ENCODE assay signal across 31 cellular contexts in the genomic region with DNA sequence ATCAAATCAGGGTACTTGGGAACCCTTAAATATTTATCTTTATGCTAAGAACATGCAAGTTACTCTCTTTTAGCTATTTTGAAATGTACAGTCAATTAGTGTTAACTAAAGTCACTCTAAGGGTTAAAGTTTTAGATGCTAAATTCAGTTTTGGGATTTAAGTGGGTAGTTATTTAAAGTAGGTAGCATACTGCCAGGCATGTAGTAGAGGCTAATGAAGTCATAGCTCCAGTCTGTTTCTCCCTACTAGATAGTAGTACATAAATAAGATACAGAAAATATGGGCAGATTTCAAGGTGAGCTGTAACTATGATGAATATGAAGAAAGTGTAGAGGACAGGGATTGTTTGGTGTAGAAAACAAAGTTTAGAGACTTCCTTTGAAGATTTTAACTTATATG. TPM values are rescaled to one million over a fixed set of nuclear protein-coding genes. Genes with fewer than 3 reads are reported as not detected.
"Had no signal": no experiment of that assay in that cellular context is flagged by ENCODE, and none has a peak within 500 bp of the region (broad histone marks: within the 10 kb centered on the region; RNA-seq: fewer than 3 reads in every experiment).

No MANE protein-coding gene starts in this region.

- DNase-seq: activated CD4-positive, alpha-beta T cell treated with anti-CD3 and anti-CD28 coated beads, Interleukin-2, amount 10 ng/mL, durations not matched to agents 7 days and 5 days; activated CD4-positive, alpha-beta T cell treated with anti-CD3 and anti-CD28 coated beads, Interleukin-2, amount 50 U/mL, for 48 hours; activated CD8-positive, alpha-beta memory T cell treated with anti-CD3 and anti-CD28 coated beads for 24 hours; activated CD8-positive, alpha-beta memory T cell treated with anti-CD3 and anti-CD28 coated beads, Interleukin-2, amount 10 ng/mL, durations not matched to agents 7 days and 5 days; activated CD8-positive, alpha-beta memory T cell treated with anti-CD3 and anti-CD28 coated beads, Interleukin-2, amount 50 U/mL, for 48 hours; activated effector memory CD4-positive, alpha-beta T cell treated with Interleukin-2 at 50 U/mL for 16 hours; activated naive CD4-positive, alpha-beta T cell treated with anti-CD3 and anti-CD28 coated beads, Interleukin-2, amount 10 ng/mL, durations not matched to agents 7 days and 5 days; activated naive CD8-positive, alpha-beta T cell treated with anti-CD3 and anti-CD28 coated beads, Interleukin-2, amount 10 ng/mL, durations not matched to agents 7 days and 5 days; activated T-cell treated with anti-CD3 and anti-CD28 coated beads, Interleukin-2, amount 50 U/mL, for 48 hours; amygdala; cerebellar nuclear complex; Karpas-422; KBM-7; NCI-H1105; NCI-H1417 treated with DMSO at 0.1 percent for 48 hours; NCI-H187 treated with DMSO at 0.1 percent for 48 hours; NCI-H2081; NCI-H2171 treated with DMSO at 0.1 percent for 48 hours; NCI-H226; NCI-H524 treated with DMSO at 0.1 percent for 48 hours; RPMI8226; SW 1271; T-helper 1 cell; T1000; WERI-Rb-1 had no signal

- ATAC-seq: activated CD8-positive, alpha-beta memory T cell treated with anti-CD3 and anti-CD28 coated beads, Interleukin-2, amount 10 ng/mL, durations not matched to agents 7 days and 5 days; Panc1 had no signal

RNA-seq across cellular contexts. Expression of a gene that starts 12.3 kb away (rescaled TPM):
- total RNA-seq: activated CD4-positive, alpha-beta T cell treated with anti-CD3 and anti-CD28 coated beads, Interleukin-2, amount 10 ng/mL, durations not matched to agents 7 days and 5 days; activated CD8-positive, alpha-beta memory T cell treated with anti-CD3 and anti-CD28 coated beads, Interleukin-2, amount 10 ng/mL, durations not matched to agents 7 days and 5 days; activated naive CD8-positive, alpha-beta T cell treated with anti-CD3 and anti-CD28 coated beads, Interleukin-2, amount 10 ng/mL, durations not matched to agents 7 days and 5 days; ascending aorta; cardiac muscle cell; MCF 10A; NCI-H460; T-helper 2 cell treated with Interferon-gamma antibody and Interleukin-4, amounts not matched to agents 100 ng/mL and 5 ng/mL, for 36 hours had no signal
